ENCODE assay signal across 7 cellular contexts in the genomic region with DNA sequence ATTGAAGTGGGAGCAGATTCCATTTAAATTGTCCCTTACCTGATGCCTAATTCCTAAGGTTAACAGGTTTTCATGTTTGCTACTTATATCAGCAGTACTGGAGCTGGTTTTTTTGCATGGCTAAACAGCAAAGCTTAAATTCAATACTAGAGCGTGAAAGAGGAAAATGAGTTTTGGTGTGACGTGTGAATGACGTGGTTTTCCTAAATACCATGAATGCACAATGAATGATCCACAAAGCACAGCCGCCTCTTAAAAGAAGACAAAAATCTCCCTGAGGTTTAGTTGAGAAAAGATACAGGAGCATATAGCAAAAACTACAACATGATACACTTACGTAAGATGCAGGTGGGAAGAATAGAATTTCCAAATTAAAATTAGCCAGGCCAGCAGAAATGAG.
"Had no signal": no experiment of that assay in that cellular context is flagged by ENCODE, and none has a peak within 500 bp of the region (broad histone marks: within the 10 kb centered on the region; RNA-seq: fewer than 3 reads in every experiment).

No MANE protein-coding gene starts in this region.

- H3K36me3 Mint-ChIP-seq: IgD-negative memory B cell had no signal

- H3K27ac Mint-ChIP-seq: IgD-negative memory B cell had no signal

- H3K27ac ChIP-seq: HL-60 had no signal

- H3K4me3 ChIP-seq: K562 had no signal

- H3K4me3 Mint-ChIP-seq: IgD-negative memory B cell had no signal

- ATAC-seq: K562 had no signal

- DNase-seq: IMR-90, KBM-7, KG1 had no signal

- H3K27me3 Mint-ChIP-seq: IgD-negative memory B cell had no signal

- H3K4me1 Mint-ChIP-seq: IgD-negative memory B cell had no signal

- FAIRE-seq: HTR-8/SVneo, K562 had no signal
